In the genomic region with DNA sequence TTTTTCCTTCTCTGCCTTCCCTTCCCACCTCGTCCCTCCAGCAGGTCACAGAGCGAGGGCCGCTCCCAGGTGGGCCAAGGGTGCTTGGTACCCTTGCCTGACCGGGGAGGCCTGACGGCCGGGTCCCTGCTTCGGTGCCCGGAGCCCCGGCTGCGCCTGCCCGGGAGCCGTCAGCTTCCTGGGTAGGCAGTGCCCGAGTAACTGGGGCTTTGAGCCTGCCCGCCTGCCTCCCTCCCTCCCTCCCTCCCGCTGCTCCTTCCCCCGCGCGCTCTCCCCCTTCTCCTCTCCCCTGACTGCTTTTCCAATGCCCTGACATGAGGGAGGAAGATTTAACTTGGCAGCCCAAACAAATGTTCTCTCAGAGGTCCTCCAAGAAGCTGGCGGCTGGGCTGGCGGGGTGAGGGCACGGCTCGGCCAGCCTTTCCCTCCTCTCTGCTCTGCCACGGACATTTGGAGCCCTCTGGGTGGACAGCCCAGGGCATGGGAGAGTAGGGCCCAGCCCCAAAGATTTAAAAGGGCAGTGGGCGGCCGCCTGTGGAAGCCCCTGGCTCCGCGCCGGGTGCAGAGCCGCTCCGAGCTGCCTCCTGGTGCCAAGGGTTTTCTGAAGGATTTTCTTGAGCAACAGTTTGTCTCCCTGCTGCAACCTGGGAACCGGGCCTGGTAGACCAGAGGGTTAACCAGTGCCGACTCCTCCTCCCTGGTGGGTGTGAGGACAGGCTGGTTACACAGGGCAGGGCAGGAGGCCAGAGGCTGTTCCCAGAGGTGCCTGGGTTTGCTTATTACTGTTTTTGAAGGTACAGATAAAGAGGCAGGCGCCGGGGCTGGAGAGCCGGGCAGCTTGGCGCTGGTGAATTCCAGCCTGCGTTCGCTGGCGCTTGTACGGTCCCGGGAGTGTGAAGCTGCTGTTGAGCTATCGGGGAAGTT, we compare ENCODE assay signal across 1 cellular context.
TF ChIP-seq lines count a peak whose summit lies in the region.

No MANE protein-coding gene starts in this region.

TF ChIP-seq in HepG2, 621 proteins besides CTCF, POLR2A, EP300 and RAD21 (continued from another document and continues in another):
- TF ChIP-seq, protein P1, sequence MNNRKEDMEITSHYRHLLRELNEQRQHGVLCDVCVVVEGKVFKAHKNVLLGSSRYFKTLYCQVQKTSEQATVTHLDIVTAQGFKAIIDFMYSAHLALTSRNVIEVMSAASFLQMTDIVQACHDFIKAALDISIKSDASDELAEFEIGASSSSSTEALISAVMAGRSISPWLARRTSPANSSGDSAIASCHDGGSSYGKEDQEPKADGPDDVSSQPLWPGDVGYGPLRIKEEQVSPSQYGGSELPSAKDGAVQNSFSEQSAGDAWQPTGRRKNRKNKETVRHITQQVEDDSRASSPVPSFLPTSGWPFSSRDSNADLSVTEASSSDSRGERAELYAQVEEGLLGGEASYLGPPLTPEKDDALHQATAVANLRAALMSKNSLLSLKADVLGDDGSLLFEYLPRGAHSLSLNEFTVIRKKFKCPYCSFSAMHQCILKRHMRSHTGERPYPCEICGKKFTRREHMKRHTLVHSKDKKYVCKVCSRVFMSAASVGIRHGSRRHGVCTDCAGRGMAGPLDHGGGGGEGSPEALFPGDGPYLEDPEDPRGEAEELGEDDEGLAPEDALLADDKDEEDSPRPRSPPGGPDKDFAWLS (CRISPR knock-in tag; IDR thresholded peaks at IDR 0.05; ENCODE audit: borderline replicate concordance) = no peak
- TF ChIP-seq ATRX (CRISPR knock-in tag; IDR thresholded peaks at IDR 0.05; ENCODE audit: borderline replicate concordance) (no peak), ZSCAN12 (CRISPR knock-in tag; IDR thresholded peaks at IDR 0.05) (0 out of 2 replicates have a peak, but pooled peaks have one; percentile 42), ZFP1 (CRISPR knock-in tag; IDR thresholded peaks at IDR 0.05) (no peak; the same call in 1 of the 2 replicates), KDM6A (CRISPR knock-in tag; IDR thresholded peaks at IDR 0.05; ENCODE audit: low read depth) (no peak), SETDB1 (CRISPR knock-in tag; IDR thresholded peaks at IDR 0.05; ENCODE audit: borderline replicate concordance) (no peak), ZNF33A (CRISPR knock-in tag; IDR thresholded peaks at IDR 0.05; ENCODE audit: borderline replicate concordance) (no peak), FOXM1 (CRISPR knock-in tag; IDR thresholded peaks at IDR 0.05) (no peak), ZNF160 (CRISPR knock-in tag; IDR thresholded peaks at IDR 0.05) (no peak), SMC3 (IDR thresholded peaks at IDR 0.05; ENCODE audit: low read length) (no peak; the same call in 1 of the 2 replicates), ZNF101 (CRISPR knock-in tag; IDR thresholded peaks at IDR 0.05; ENCODE audit: borderline replicate concordance, low read depth) (no peak), ZNF709 (CRISPR knock-in tag; IDR thresholded peaks at IDR 0.05) (no peak), ZNF562 (CRISPR knock-in tag; IDR thresholded peaks at IDR 0.05; ENCODE audit: borderline replicate concordance) (no peak), REL (CRISPR knock-in tag; conservative IDR thresholded peaks at IDR 0.05) (no peak), KLF9 (CRISPR knock-in tag; IDR thresholded peaks at IDR 0.05; ENCODE audit: low read depth) (no peak), HNRNPH1 (optimal IDR thresholded peaks at IDR 0.05; ENCODE audit: low read depth, low read length) (no peak), EHMT2 (IDR thresholded peaks at IDR 0.05; ENCODE audit: borderline replicate concordance, low read depth, low read length) (no peak), ZKSCAN1 (IDR thresholded peaks at IDR 0.05; ENCODE audit: low read length) (no peak), ZFP36 (IDR thresholded peaks at IDR 0.05; ENCODE audit: borderline replicate concordance, low read depth, low read length, partially characterized antibody) (no peak), RFXAP (CRISPR knock-in tag; IDR thresholded peaks at IDR 0.05; ENCODE audit: borderline replicate concordance) (no peak), ZSCAN31 (CRISPR knock-in tag; IDR thresholded peaks at IDR 0.05; ENCODE audit: low read depth) (0 out of 2 replicates have a peak, but pooled peaks have one; percentile 9), CCAR2 (optimal IDR thresholded peaks at IDR 0.05; ENCODE audit: low read depth, low read length) (no peak), DPF2 (CRISPR knock-in tag; IDR thresholded peaks at IDR 0.05; ENCODE audit: borderline replicate concordance, low read depth) (no peak), ZFY (CRISPR knock-in tag; IDR thresholded peaks at IDR 0.05) (peak; percentile 66), PITX1 (CRISPR knock-in tag; IDR thresholded peaks at IDR 0.05) (peak; percentile 38; the same call in 1 of the 2 replicates), RORA (CRISPR knock-in tag; IDR thresholded peaks at IDR 0.05) (no peak), ISX (CRISPR knock-in tag; conservative IDR thresholded peaks at IDR 0.05) (no peak), GABPA (IDR thresholded peaks at IDR 0.05; ENCODE audit: low read depth, low read length) (no peak), GABPA (CRISPR knock-in tag; IDR thresholded peaks at IDR 0.05; ENCODE audit: low read depth) (no peak), ZFP82 (CRISPR knock-in tag; IDR thresholded peaks at IDR 0.05; ENCODE audit: borderline replicate concordance) (no peak), NR2F2 (IDR thresholded peaks at IDR 0.05; ENCODE audit: borderline replicate concordance, low read depth) (no peak), RFX3 (CRISPR knock-in tag; IDR thresholded peaks at IDR 0.05) (no peak), HOXD1 (CRISPR knock-in tag; IDR thresholded peaks at IDR 0.05) (no peak), HDAC6 (IDR thresholded peaks at IDR 0.05; ENCODE audit: low read depth, low read length) (no peak), AGO2 (optimal IDR thresholded peaks at IDR 0.05; ENCODE audit: low read depth, low read length) (peak; percentile 70), ZFP41 (CRISPR knock-in tag; IDR thresholded peaks at IDR 0.05; ENCODE audit: borderline replicate concordance) (no peak), NFRKB (IDR thresholded peaks at IDR 0.05) (no peak), BORCS8-MEF2B (CRISPR knock-in tag; IDR thresholded peaks at IDR 0.05) (no peak), TCF7 (IDR thresholded peaks at IDR 0.05; ENCODE audit: low read depth) (no peak; the same call in 1 of the 2 replicates), ZNF256 (CRISPR knock-in tag; conservative IDR thresholded peaks at IDR 0.05) (no peak), NCOR1 (IDR thresholded peaks at IDR 0.05; ENCODE audit: borderline replicate concordance, low read length) (peak; percentile 22; the same call in 1 of the 2 replicates)
- TF ChIP-seq, protein P2, sequence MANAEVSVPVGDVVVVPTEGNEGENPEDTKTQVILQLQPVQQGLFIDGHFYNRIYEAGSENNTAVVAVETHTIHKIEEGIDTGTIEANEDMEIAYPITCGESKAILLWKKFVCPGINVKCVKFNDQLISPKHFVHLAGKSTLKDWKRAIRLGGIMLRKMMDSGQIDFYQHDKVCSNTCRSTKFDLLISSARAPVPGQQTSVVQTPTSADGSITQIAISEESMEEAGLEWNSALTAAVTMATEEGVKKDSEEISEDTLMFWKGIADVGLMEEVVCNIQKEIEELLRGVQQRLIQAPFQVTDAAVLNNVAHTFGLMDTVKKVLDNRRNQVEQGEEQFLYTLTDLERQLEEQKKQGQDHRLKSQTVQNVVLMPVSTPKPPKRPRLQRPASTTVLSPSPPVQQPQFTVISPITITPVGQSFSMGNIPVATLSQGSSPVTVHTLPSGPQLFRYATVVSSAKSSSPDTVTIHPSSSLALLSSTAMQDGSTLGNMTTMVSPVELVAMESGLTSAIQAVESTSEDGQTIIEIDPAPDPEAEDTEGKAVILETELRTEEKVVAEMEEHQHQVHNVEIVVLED (CRISPR knock-in tag; IDR thresholded peaks at IDR 0.05; ENCODE audit: borderline replicate concordance) = no peak
- TF ChIP-seq, protein P3, sequence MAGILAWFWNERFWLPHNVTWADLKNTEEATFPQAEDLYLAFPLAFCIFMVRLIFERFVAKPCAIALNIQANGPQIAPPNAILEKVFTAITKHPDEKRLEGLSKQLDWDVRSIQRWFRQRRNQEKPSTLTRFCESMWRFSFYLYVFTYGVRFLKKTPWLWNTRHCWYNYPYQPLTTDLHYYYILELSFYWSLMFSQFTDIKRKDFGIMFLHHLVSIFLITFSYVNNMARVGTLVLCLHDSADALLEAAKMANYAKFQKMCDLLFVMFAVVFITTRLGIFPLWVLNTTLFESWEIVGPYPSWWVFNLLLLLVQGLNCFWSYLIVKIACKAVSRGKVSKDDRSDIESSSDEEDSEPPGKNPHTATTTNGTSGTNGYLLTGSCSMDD (CRISPR knock-in tag; IDR thresholded peaks at IDR 0.05) = no peak
- TF ChIP-seq, protein P4, sequence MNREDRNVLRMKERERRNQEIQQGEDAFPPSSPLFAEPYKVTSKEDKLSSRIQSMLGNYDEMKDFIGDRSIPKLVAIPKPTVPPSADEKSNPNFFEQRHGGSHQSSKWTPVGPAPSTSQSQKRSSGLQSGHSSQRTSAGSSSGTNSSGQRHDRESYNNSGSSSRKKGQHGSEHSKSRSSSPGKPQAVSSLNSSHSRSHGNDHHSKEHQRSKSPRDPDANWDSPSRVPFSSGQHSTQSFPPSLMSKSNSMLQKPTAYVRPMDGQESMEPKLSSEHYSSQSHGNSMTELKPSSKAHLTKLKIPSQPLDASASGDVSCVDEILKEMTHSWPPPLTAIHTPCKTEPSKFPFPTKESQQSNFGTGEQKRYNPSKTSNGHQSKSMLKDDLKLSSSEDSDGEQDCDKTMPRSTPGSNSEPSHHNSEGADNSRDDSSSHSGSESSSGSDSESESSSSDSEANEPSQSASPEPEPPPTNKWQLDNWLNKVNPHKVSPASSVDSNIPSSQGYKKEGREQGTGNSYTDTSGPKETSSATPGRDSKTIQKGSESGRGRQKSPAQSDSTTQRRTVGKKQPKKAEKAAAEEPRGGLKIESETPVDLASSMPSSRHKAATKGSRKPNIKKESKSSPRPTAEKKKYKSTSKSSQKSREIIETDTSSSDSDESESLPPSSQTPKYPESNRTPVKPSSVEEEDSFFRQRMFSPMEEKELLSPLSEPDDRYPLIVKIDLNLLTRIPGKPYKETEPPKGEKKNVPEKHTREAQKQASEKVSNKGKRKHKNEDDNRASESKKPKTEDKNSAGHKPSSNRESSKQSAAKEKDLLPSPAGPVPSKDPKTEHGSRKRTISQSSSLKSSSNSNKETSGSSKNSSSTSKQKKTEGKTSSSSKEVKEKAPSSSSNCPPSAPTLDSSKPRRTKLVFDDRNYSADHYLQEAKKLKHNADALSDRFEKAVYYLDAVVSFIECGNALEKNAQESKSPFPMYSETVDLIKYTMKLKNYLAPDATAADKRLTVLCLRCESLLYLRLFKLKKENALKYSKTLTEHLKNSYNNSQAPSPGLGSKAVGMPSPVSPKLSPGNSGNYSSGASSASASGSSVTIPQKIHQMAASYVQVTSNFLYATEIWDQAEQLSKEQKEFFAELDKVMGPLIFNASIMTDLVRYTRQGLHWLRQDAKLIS (CRISPR knock-in tag; IDR thresholded peaks at IDR 0.05) = no peak
- TF ChIP-seq, protein P5, sequence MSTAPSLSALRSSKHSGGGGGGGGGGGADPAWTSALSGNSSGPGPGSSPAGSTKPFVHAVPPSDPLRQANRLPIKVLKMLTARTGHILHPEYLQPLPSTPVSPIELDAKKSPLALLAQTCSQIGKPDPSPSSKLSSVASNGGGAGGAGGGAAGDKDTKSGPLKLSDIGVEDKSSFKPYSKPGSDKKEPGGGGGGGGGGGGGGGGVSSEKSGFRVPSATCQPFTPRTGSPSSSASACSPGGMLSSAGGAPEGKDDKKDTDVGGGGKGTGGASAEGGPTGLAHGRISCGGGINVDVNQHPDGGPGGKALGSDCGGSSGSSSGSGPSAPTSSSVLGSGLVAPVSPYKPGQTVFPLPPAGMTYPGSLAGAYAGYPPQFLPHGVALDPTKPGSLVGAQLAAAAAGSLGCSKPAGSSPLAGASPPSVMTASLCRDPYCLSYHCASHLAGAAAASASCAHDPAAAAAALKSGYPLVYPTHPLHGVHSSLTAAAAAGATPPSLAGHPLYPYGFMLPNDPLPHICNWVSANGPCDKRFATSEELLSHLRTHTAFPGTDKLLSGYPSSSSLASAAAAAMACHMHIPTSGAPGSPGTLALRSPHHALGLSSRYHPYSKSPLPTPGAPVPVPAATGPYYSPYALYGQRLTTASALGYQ (CRISPR knock-in tag; IDR thresholded peaks at IDR 0.05) = no peak
- TF ChIP-seq, protein P6, sequence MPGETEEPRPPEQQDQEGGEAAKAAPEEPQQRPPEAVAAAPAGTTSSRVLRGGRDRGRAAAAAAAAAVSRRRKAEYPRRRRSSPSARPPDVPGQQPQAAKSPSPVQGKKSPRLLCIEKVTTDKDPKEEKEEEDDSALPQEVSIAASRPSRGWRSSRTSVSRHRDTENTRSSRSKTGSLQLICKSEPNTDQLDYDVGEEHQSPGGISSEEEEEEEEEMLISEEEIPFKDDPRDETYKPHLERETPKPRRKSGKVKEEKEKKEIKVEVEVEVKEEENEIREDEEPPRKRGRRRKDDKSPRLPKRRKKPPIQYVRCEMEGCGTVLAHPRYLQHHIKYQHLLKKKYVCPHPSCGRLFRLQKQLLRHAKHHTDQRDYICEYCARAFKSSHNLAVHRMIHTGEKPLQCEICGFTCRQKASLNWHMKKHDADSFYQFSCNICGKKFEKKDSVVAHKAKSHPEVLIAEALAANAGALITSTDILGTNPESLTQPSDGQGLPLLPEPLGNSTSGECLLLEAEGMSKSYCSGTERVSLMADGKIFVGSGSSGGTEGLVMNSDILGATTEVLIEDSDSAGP (CRISPR knock-in tag; IDR thresholded peaks at IDR 0.05; ENCODE audit: borderline replicate concordance) = peak; percentile 51; the same call in 1 of the 2 replicates
- TF ChIP-seq, protein P7, sequence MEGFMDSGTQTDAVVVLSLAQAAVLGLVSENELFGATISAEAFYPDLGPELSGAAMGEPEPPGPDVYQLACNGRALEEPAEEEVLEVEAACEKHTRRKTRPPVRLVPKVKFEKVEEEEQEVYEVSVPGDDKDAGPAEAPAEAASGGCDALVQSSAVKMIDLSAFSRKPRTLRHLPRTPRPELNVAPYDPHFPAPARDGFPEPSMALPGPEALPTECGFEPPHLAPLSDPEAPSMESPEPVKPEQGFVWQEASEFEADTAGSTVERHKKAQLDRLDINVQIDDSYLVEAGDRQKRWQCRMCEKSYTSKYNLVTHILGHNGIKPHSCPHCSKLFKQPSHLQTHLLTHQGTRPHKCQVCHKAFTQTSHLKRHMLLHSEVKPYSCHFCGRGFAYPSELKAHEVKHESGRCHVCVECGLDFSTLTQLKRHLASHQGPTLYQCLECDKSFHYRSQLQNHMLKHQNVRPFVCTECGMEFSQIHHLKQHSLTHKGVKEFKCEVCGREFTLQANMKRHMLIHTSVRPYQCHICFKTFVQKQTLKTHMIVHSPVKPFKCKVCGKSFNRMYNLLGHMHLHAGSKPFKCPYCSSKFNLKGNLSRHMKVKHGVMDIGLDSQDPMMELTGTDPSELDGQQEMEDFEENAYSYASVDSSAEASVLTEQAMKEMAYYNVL (CRISPR knock-in tag; IDR thresholded peaks at IDR 0.05; ENCODE audit: borderline replicate concordance) = no peak
- TF ChIP-seq, protein P8, sequence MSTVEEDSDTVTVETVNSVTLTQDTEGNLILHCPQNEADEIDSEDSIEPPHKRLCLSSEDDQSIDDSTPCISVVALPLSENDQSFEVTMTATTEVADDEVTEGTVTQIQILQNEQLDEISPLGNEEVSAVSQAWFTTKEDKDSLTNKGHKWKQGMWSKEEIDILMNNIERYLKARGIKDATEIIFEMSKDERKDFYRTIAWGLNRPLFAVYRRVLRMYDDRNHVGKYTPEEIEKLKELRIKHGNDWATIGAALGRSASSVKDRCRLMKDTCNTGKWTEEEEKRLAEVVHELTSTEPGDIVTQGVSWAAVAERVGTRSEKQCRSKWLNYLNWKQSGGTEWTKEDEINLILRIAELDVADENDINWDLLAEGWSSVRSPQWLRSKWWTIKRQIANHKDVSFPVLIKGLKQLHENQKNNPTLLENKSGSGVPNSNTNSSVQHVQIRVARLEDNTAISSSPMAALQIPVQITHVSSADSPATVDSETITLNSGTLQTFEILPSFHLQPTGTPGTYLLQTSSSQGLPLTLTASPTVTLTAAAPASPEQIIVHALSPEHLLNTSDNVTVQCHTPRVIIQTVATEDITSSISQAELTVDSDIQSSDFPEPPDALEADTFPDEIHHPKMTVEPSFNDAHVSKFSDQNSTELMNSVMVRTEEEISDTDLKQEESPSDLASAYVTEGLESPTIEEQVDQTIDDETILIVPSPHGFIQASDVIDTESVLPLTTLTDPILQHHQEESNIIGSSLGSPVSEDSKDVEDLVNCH (CRISPR knock-in tag; IDR thresholded peaks at IDR 0.05) = no peak
